In the genomic region with DNA sequence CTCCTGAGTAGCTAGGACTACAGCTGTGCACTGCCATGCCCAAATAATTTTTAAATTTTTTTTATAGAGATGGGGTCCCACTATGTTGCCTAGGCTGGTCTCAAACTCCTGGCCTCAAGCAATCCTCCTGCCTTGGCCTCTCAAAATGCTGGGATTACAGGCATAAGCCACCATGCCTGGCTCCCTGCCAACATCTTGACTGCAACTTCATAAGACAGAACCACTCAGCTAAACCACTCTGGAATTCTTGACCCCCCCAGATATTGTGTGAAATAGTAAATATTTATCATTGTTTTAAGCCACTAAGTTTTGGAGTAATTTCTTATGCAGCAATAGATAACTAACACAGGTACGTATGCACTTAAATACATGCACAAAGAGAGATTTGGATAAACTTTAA, we compare ENCODE assay signal across 9 cellular contexts. TPM values are rescaled to one million over a fixed set of nuclear protein-coding genes. Genes with fewer than 3 reads are reported as not detected.
"Had no signal": no experiment of that assay in that cellular context is flagged by ENCODE, and none has a peak within 500 bp of the region (broad histone marks: within the 10 kb centered on the region; RNA-seq: fewer than 3 reads in every experiment).

No MANE protein-coding gene starts in this region.

- FAIRE-seq: G401.6, GM12878, GM12891, GM12892, GM18507, GM19239 had no signal

- DNase-seq: GDM1, GF-D8 had no signal

- ATAC-seq: GM12878 had no signal

- H3K4me3 ChIP-seq: GM12878 had no signal

RNA-seq across cellular contexts. Expression of a gene that starts 39.0 kb away (rescaled TPM):
- total RNA-seq: G401, GM12878 had no signal
- polyA plus RNA-seq: GM12878 had no signal

RNA-seq across cellular contexts. Expression of a gene that starts 57.6 kb away (rescaled TPM):
- total RNA-seq: G401, GM12878 had no signal
